Comparison of ENCODE assay signal across 8 cellular contexts in genomic region chr4:156971623-156972369, GRCh38. TPM values are rescaled to one million over a fixed set of nuclear protein-coding genes. Genes with fewer than 3 reads are reported as not detected.
DNase-seq lines count a peak whose midpoint lies in the region; ATAC-seq and TF ChIP-seq lines count a peak whose summit lies in the region.

PDGFC (minus strand) TSS chr4:156971799; CDS start chr4:156970903, 896 bp downstream.

- ATAC-seq in CD8-positive, alpha-beta T cell = no peak
- ATAC-seq in HG02884 (IDR thresholded peaks at IDR 0.05; ENCODE audit: unreplicated experiment) = no peak
- ATAC-seq in effector memory CD8-positive, alpha-beta T cell (replicated peaks) = no peak

- no peaks in the 10 kb centered on the region for H4K20me1 ChIP-seq in PC-9 (ENCODE audit: insufficient read depth)

- peak; percentile 8 to 23 for TF ChIP-seq POLR2A in sigmoid colon (IDR thresholded peaks at IDR 0.05)

- peaks cover 24% of the 10 kb centered on the region for H3K79me2 ChIP-seq in PC-9 (ENCODE audit: low read depth)

- TF ChIP-seq EP300 in sigmoid colon (IDR thresholded peaks at IDR 0.05) = no peak

- no peak for TF ChIP-seq CTCF in CD8-positive, alpha-beta T cell (IDR thresholded peaks at IDR 0.05)
- TF ChIP-seq CTCF in PC-9 (conservative IDR thresholded peaks at IDR 0.05) (peak; percentile 47), sigmoid colon (IDR thresholded peaks at IDR 0.05) (peak in 3 of 4 experiments; percentile 6 to 57 (median 6))

- no peaks in the 10 kb centered on the region for H3F3A ChIP-seq in PC-9 (ENCODE audit: insufficient read depth, low read depth)

- H3K36me3 Mint-ChIP-seq in CD8-positive, alpha-beta T cell = no peaks in the 10 kb centered on the region
- peaks cover 0 to 11% (median 6%) of the 10 kb centered on the region in 3 donors for H3K36me3 Mint-ChIP-seq in immature natural killer cell
- no peaks in the 10 kb centered on the region for H3K36me3 Mint-ChIP-seq in effector memory CD8-positive, alpha-beta T cell (ENCODE audit: insufficient read depth)

- H2AFZ ChIP-seq in PC-9 = peak within 1 kb of the TSS; percentile 81

- CTCF ChIA-PET in CD8-positive, alpha-beta T cell (lab: Charles Lee) = no interaction called here
- CTCF ChIA-PET in HEK293T (lab: Yijun Ruan, JAX) = interaction anchor here (0.6 to 3.6 kb wide), 9 partner anchors 9 to 494 kb away, joined by 3 to 14 read pairs (median 4); no protein-coding TSS in a partner anchor
- CTCF ChIA-PET in PC-9 (lab: Charles Lee) = interaction anchor here (0.5 to 1.4 kb wide), 2 partner anchors 27 to 1018 kb away, joined by 3 read pairs; partner anchors contain the start of gene CTSO

- H3K4me2 ChIP-seq in PC-9 = peak within 1 kb of the TSS; percentile 88

- H3K27ac ChIP-seq in CD8-positive, alpha-beta T cell (ENCODE audit: low read depth, low read length) = no peak within 1 kb of the TSS
- H3K27ac ChIP-seq in PC-9 (no peak within 1 kb of the TSS; the same call in 1 of the 2 replicates), sigmoid colon (peak within 1 kb of the TSS; percentile 90 to 94 (median 92))

- peak within 1 kb of the TSS; percentile 26 for H3K4me3 Mint-ChIP-seq in CD8-positive, alpha-beta T cell
- H3K4me3 Mint-ChIP-seq in immature natural killer cell = peak within 1 kb of the TSS; percentile 32 to 73 (median 65)
- peak within 1 kb of the TSS in 1 of 2 donors; percentile 38 for H3K4me3 Mint-ChIP-seq in effector memory CD8-positive, alpha-beta T cell

- peaks cover 50% of the 10 kb centered on the region for H3K27me3 Mint-ChIP-seq in CD8-positive, alpha-beta T cell (ENCODE audit: low read depth)
- peaks cover 5 to 17% (median 9%) of the 10 kb centered on the region in 3 donors for H3K27me3 Mint-ChIP-seq in immature natural killer cell (ENCODE audit: low read depth in 3 of 3)
- peaks cover 19 to 26% of the 10 kb centered on the region in 2 donors for H3K27me3 Mint-ChIP-seq in effector memory CD8-positive, alpha-beta T cell

- 1 to 2% methylated on average over 65 of the region's 65 CpGs for WGBS in sigmoid colon, 2 donors

- H3K4me1 Mint-ChIP-seq in CD8-positive, alpha-beta T cell (ENCODE audit: low read depth) = peaks cover 12% of the 10 kb centered on the region
- peaks cover 6 to 21% of the 10 kb centered on the region in 2 donors for H3K4me1 Mint-ChIP-seq in immature natural killer cell
- H3K4me1 Mint-ChIP-seq in effector memory CD8-positive, alpha-beta T cell (ENCODE audit: low read depth in 2 of 2) = peaks cover 0 to 3% of the 10 kb centered on the region in 2 donors

- H3K4me3 ChIP-seq in CD8-positive, alpha-beta T cell (ENCODE audit: low read depth, low read length) = no peak within 1 kb of the TSS
- peak within 1 kb of the TSS; percentile 71 for H3K4me3 ChIP-seq in PC-9
- peak within 1 kb of the TSS; percentile 58 to 90 (median 87) for H3K4me3 ChIP-seq in sigmoid colon

- DNase-seq in CD8-positive, alpha-beta T cell = peak in 1 of 7 experiments; percentile 10
- peak; percentile 67 for DNase-seq in HEK293T (ENCODE audit: extremely low spot score)
- DNase-seq in PC-9 = peak; percentile 37 to 85
- DNase-seq in cerebellum (ENCODE audit: low spot score) = peak; percentile 25
- DNase-seq in immature natural killer cell = peak in 2 of 3 donors; percentile 9 to 14
- DNase-seq in sigmoid colon = peak; percentile 91
- no peak for DNase-seq in effector memory CD8-positive, alpha-beta T cell

- H3K4me1 ChIP-seq in CD8-positive, alpha-beta T cell (ENCODE audit: insufficient read depth, low read length) = no peaks in the 10 kb centered on the region
- peaks cover 14% of the 10 kb centered on the region for H3K4me1 ChIP-seq in PC-9 (replicated peaks; ENCODE audit: insufficient read depth)
- H3K4me1 ChIP-seq in sigmoid colon = peaks cover 0 to 39% (median 27%) of the 10 kb centered on the region in 4 donors

- no peaks in the 10 kb centered on the region for H3K9me3 ChIP-seq in CD8-positive, alpha-beta T cell (ENCODE audit: low read length)
- H3K9me3 ChIP-seq in PC-9 (ENCODE audit: insufficient read depth, low read depth) (no peaks in the 10 kb centered on the region), sigmoid colon (no peaks in the 10 kb centered on the region)

- peaks cover 11% of the 10 kb centered on the region for H3K27me3 ChIP-seq in CD8-positive, alpha-beta T cell (ENCODE audit: insufficient read depth, low read length)
- H3K27me3 ChIP-seq in PC-9 (ENCODE audit: insufficient read depth, low read depth) = no peaks in the 10 kb centered on the region
- H3K27me3 ChIP-seq in sigmoid colon = no peaks in the 10 kb centered on the region

- H3K36me3 ChIP-seq in CD8-positive, alpha-beta T cell (ENCODE audit: insufficient read depth, low read length) = no peaks in the 10 kb centered on the region
- H3K36me3 ChIP-seq in PC-9 (ENCODE audit: low read depth) = no peaks in the 10 kb centered on the region
- H3K36me3 ChIP-seq in sigmoid colon = no peaks in the 10 kb centered on the region

- H3K9me2 ChIP-seq in PC-9 (ENCODE audit: insufficient read depth) = no peaks in the 10 kb centered on the region

- H3K27ac Mint-ChIP-seq in CD8-positive, alpha-beta T cell = no peak within 1 kb of the TSS
- no peak within 1 kb of the TSS for H3K27ac Mint-ChIP-seq in immature natural killer cell
- no peak within 1 kb of the TSS for H3K27ac Mint-ChIP-seq in effector memory CD8-positive, alpha-beta T cell

- intact Hi-C loops in CD8-positive, alpha-beta T cell (cut with DNase I, micrococcal nuclease) = no loop called here
- intact Hi-C loops in PC-9 (cut with micrococcal nuclease; ENCODE audit: unreplicated experiment) = loop anchor here (1.0 to 10.0 kb wide), 4 partner anchors 28 to 1017 kb away; partner anchors contain the start of gene CTSO
- intact Hi-C loops in sigmoid colon (cut with DNase I) = loop anchor here (2.0 to 10.0 kb wide), 4 partner anchors 73 to 1193 kb away; no protein-coding TSS in a partner anchor

- no TSS peak for BruUV-seq in PC-9 (replicated peaks; lab: Mats Ljungman, UMichigan)

- POLR2A ChIA-PET in CD8-positive, alpha-beta T cell (lab: Charles Lee) = no interaction called here
- POLR2A ChIA-PET in HEK293T (lab: Yijun Ruan, JAX) (interaction anchor here (1.6 kb wide), 1 partner anchor 104 kb away, joined by 3 read pairs; the partner anchor contains the start of gene GLRB), PC-9 (lab: Charles Lee; ENCODE audit: unreplicated experiment) (no interaction called here)

- H3K9me3 Mint-ChIP-seq in CD8-positive, alpha-beta T cell = peaks cover 6% of the 10 kb centered on the region
- H3K9me3 Mint-ChIP-seq in immature natural killer cell = peaks cover 0 to 51% (median 21%) of the 10 kb centered on the region in 6 donors
- H3K9me3 Mint-ChIP-seq in effector memory CD8-positive, alpha-beta T cell = peaks cover 5 to 12% of the 10 kb centered on the region in 2 donors

TF ChIP-seq in HEK293T, 16 proteins besides CTCF, POLR2A, EP300 and RAD21:
- TF ChIP-seq HDGF (IDR thresholded peaks at IDR 0.05; ENCODE audit: borderline replicate concordance) (no peak), LEF1 (IDR thresholded peaks at IDR 0.05; ENCODE audit: borderline replicate concordance) (peak; percentile 41; the same call in 1 of the 2 replicates), TARDBP (IDR thresholded peaks at IDR 0.05) (no peak), L3MBTL2 (conservative IDR thresholded peaks at IDR 0.05) (0 out of 2 replicates have a peak, but pooled peaks have one; percentile 28), FOXM1 (IDR thresholded peaks at IDR 0.05; ENCODE audit: borderline replicate concordance) (peak; percentile 52; the same call in 1 of the 2 replicates), SUZ12 (IDR thresholded peaks at IDR 0.05) (no peak)
TF ChIP-seq in HEK293T: peak in this region for 3.

RNA-seq across cellular contexts. Expression of gene PDGFC, which starts in this region (rescaled TPM):
- not detected for total RNA-seq in CD8-positive, alpha-beta T cell
- total RNA-seq in PC-9 (2021) (28.7 and 33.1 TPM in 2 replicates), cerebellum (23.0 TPM), sigmoid colon (10 to 100 TPM; 21.9 to 44.4 (median 32.0) TPM)
- polyA plus RNA-seq in immature natural killer cell (under 1 TPM in 2 of 3 donors, not detected in 1; 0.09 TPM), sigmoid colon (1 to 10 TPM; 3.0 to 3.3 (median 3.2) TPM)

Comparison
In these comparisons a context has a peak if more than half of its experiments do, and no peak if none do; other contexts are left out.
1. RNA of gene PDGFC (total RNA-seq): 21.9 to 44.4 TPM in sigmoid colon, 28.7 to 33.1 TPM in PC-9 and 23.0 TPM in cerebellum (single experiment); not detected in CD8-positive, alpha-beta T cell; every median in the first group is over 10 times any median in the second.
2. Peak in DNase-seq in immature natural killer cell; RNA of the gene not detected or under 1 TPM.
3. DNase-seq: peak in HEK293T (single experiment), PC-9 (2 of 2), cerebellum (single experiment) and sigmoid colon (single experiment); none in effector memory CD8-positive, alpha-beta T cell (0 of 3).
4. H3K27ac ChIP-seq: peak in sigmoid colon (4 of 4); none in CD8-positive, alpha-beta T cell (single experiment) and PC-9 (single experiment).
5. intact Hi-C loops: an anchor here in PC-9 (1.0 to 10.0 kb wide) and sigmoid colon (2.0 to 10.0 kb wide); none called in CD8-positive, alpha-beta T cell.